Comparison of ENCODE assay signal across 11 cellular contexts in the genomic region with DNA sequence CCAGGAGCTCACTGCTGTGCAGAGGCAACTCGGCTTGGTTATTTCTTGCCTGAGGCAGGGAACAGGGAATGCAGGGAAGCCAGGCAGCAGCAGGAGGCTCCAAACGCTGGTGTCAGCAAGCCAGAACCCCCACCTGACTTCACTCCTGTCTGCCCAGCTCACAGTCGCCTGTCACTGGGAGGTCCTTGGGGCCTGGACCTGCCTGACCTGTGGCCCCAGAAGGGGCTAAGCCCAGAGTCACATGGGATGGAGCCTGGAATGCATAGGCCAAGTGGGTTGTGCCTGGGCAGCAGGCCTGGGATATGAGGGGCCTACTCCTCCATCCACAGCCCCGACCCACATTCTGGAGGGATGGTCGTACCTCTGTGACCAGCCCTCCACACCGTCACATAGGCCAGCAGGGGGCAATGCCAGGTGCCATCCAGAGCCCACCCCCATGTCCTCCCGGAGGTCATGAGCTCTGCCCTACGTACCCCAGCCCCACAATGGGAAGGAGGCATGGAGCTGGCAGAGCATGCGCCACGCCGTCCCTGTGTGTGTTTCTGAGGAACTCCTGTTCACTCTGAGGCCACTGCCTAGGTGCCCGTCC. TPM values are rescaled to one million over a fixed set of nuclear protein-coding genes. Genes with fewer than 3 reads are reported as not detected.
DNase-seq lines count a peak whose midpoint lies in the region; ATAC-seq and TF ChIP-seq lines count a peak whose summit lies in the region.
"Had no signal": no experiment of that assay in that cellular context is flagged by ENCODE, and none has a peak within 500 bp of the region (broad histone marks: within the 10 kb centered on the region; RNA-seq: fewer than 3 reads in every experiment).

No MANE protein-coding gene starts in this region.

- H3K4ac ChIP-seq in mesenchymal stem cell (ENCODE audit: low read depth in 1 of 2, low read length in 2 of 2) = no peak overlapping the region

- no peaks in the 10 kb centered on the region for H3K9me3 ChIP-seq in mesenchymal stem cell (ENCODE audit: control insufficient read depth, low read length)
- H3K9me3 ChIP-seq: upper lobe of left lung had no signal

- H3K79me1 ChIP-seq in mesenchymal stem cell (replicated peaks; ENCODE audit: low read length, poor library complexity, severe bottlenecking) = peaks cover 31% of the 10 kb centered on the region

- no peaks in the 10 kb centered on the region for H3K9me2 ChIP-seq in GM23338 (ENCODE audit: insufficient read depth)

- H3K9me3 Mint-ChIP-seq in GM23338 = no peaks in the 10 kb centered on the region

- H3K18ac ChIP-seq in mesenchymal stem cell (ENCODE audit: low read depth in 1 of 2, low read length in 2 of 2) = no peak overlapping the region

- H3K4me1 Mint-ChIP-seq in GM23338 = peaks cover 7% of the 10 kb centered on the region; the same call in 2 of the 3 replicates

- 0 out of 2 replicates have a peak, but pooled peaks cover 7% of the 10 kb centered on the region for H3K79me2 ChIP-seq in GM23338 (replicated peaks; ENCODE audit: insufficient read depth)

- H3K4me3 Mint-ChIP-seq in GM23338 = no peak overlapping the region

- H4K20me1 ChIP-seq in GM23338 (replicated peaks; ENCODE audit: insufficient read depth) = peaks cover 12% of the 10 kb centered on the region

- H2AK5ac ChIP-seq in mesenchymal stem cell (ENCODE audit: low read length, severe bottlenecking) = no peak overlapping the region

- DNase-seq in GM23338 (ENCODE audit: low spot score) (peak; percentile 44), mesenchymal stem cell (no peak), hippocampal formation (lab: John Stamatoyannopoulos, UW) (no peak)
- DNase-seq: brain microvascular endothelial cell, DMS 273 treated with DMSO at 0.1 percent for 48 hours, NCI-H2029 treated with DMSO at 0.1 percent for 48 hours had no signal

- no peak overlapping the region for H3K4me2 ChIP-seq in GM23338
- H3K4me2 ChIP-seq in mesenchymal stem cell (ENCODE audit: low read length, poor library complexity, severe bottlenecking) = no peak overlapping the region

- H3K36me3 Mint-ChIP-seq in GM23338 (ENCODE audit: low read depth) = no peaks in the 10 kb centered on the region; the same call in 2 of the 3 replicates

- H3K4me1 ChIP-seq in GM23338 (ENCODE audit: insufficient read depth) (peaks cover 16% of the 10 kb centered on the region; the same call in 1 of the 2 replicates), mesenchymal stem cell (ENCODE audit: control insufficient read depth, insufficient read depth, low read depth, low read length) (peaks cover 52% of the 10 kb centered on the region)

- H3K23ac ChIP-seq in mesenchymal stem cell (ENCODE audit: low read length in 2 of 2) = no peak overlapping the region

- peak overlapping the region; percentile 54 for H2BK15ac ChIP-seq in mesenchymal stem cell (ENCODE audit: low read depth, poor library complexity, severe bottlenecking)

- no peak overlapping the region for H4K91ac ChIP-seq in mesenchymal stem cell (ENCODE audit: low read length)

- H3K9ac ChIP-seq in mesenchymal stem cell (ENCODE audit: low read length) = no peak overlapping the region

- peaks cover 21% of the 10 kb centered on the region for H3K27me3 Mint-ChIP-seq in GM23338 (ENCODE audit: insufficient read depth, low read depth, poor library complexity)

- H2AFZ ChIP-seq in GM23338 (no peak overlapping the region), mesenchymal stem cell (ENCODE audit: low read depth, low read length) (no peak overlapping the region)

- no peak overlapping the region for H3K14ac ChIP-seq in mesenchymal stem cell (ENCODE audit: low read length in 2 of 2)

- H3K4me3 ChIP-seq in GM23338 (no peak overlapping the region), mesenchymal stem cell (ENCODE audit: insufficient read depth in 1 of 2, low read depth in 1 of 2, low read length in 2 of 2) (no peak overlapping the region)
- H3K4me3 ChIP-seq: upper lobe of left lung had no signal

- H2BK12ac ChIP-seq in mesenchymal stem cell (ENCODE audit: low read length in 2 of 2) = no peak overlapping the region

- ATAC-seq in GM23338 (no peak; the same call in 2 of the 3 replicates), GM19463 (IDR thresholded peaks at IDR 0.05; ENCODE audit: unreplicated experiment) (no peak), GM21447 (IDR thresholded peaks at IDR 0.05; ENCODE audit: unreplicated experiment) (no peak)
- ATAC-seq: esophagus mucosa had no signal

- no peak overlapping the region for H3K27ac Mint-ChIP-seq in GM23338

- H3K27ac ChIP-seq in GM23338 (ENCODE audit: low read depth) (peak overlapping the region; percentile 57; the same call in 1 of the 2 replicates), mesenchymal stem cell (ENCODE audit: low read length, poor library complexity, severe bottlenecking) (peak overlapping the region; percentile 11)
- H3K27ac ChIP-seq: brain microvascular endothelial cell had no signal

- H2BK120ac ChIP-seq in mesenchymal stem cell (ENCODE audit: low read depth, low read length) = no peak overlapping the region

- peaks cover 3% of the 10 kb centered on the region for H3F3A ChIP-seq in GM23338 (replicated peaks; ENCODE audit: low read depth)

- TF ChIP-seq CTCF in GM23338 (conservative IDR thresholded peaks at IDR 0.05; ENCODE audit: low read depth in 2 of 2) = peak; percentile 8 to 35; a peak in 1 of 4 replicates

- H3K27me3 ChIP-seq in GM23338 (ENCODE audit: insufficient read depth) = peaks cover 11% of the 10 kb centered on the region; the same call in 1 of the 2 replicates
- peaks cover 0 to 29% of the 10 kb centered on the region in 2 experiments for H3K27me3 ChIP-seq in mesenchymal stem cell (ENCODE audit: control insufficient read depth in 1 of 2, insufficient read depth in 1 of 2, low read length in 2 of 2)
- H3K27me3 ChIP-seq: brain microvascular endothelial cell, upper lobe of left lung had no signal

- H3K36me3 ChIP-seq in GM23338 (ENCODE audit: insufficient read depth) (no peaks in the 10 kb centered on the region), mesenchymal stem cell (ENCODE audit: control insufficient read depth in 1 of 2, insufficient read depth in 2 of 2, low read depth in 1 of 2, low read length in 2 of 2) (peaks cover 0 to 42% of the 10 kb centered on the region in 2 experiments)
- H3K36me3 ChIP-seq: brain microvascular endothelial cell had no signal

- no peak overlapping the region for H4K8ac ChIP-seq in mesenchymal stem cell (ENCODE audit: low read length)

- 88% methylated on average over 10 of the region's 12 CpGs for WGBS in mesenchymal stem cell

- no peak overlapping the region for H2BK5ac ChIP-seq in mesenchymal stem cell (ENCODE audit: low read depth, low read length, poor library complexity, severe bottlenecking)

TF ChIP-seq in GM23338, 12 proteins besides CTCF, POLR2A, EP300 and RAD21 (continues in another document):
- TF ChIP-seq POLR2AphosphoS5 (IDR thresholded peaks at IDR 0.05; ENCODE audit: low read depth) (peak; percentile 27; the same call in 1 of the 2 replicates), JUNB (IDR thresholded peaks at IDR 0.05; ENCODE audit: unreplicated experiment) (no peak)

TF ChIP-seq in PFSK-1, 5 proteins besides CTCF, POLR2A, EP300 and RAD21:
- no peak for TF ChIP-seq SIN3A (IDR thresholded peaks at IDR 0.05; ENCODE audit: borderline replicate concordance, insufficient read depth, low read length)
- 0 out of 2 replicates have a peak, but pooled peaks have one; percentile 40 for TF ChIP-seq POLR2AphosphoS5 (IDR thresholded peaks at IDR 0.05; ENCODE audit: low read depth, low read length)
- TF ChIP-seq FOXP2 (optimal IDR thresholded peaks at IDR 0.05; ENCODE audit: borderline replicate concordance, extremely low read depth, extremely low read length, insufficient read depth) = no peak

RNA-seq across cellular contexts. Expression of gene RASSF7, which starts 5.2 kb away (rescaled TPM):
- total RNA-seq in GM23338 (2014; rRNA removed; shearing (Covaris generic)) = 59.1 and 64.8 TPM in 2 replicates
- polyA plus RNA-seq in GM23338 (2016; fragmentation: Nextera tagmentation; extraction: Ambion mirVana) = 37.6 and 39.6 TPM in 2 replicates
- 16.9 TPM for polyA plus RNA-seq in PFSK-1 (2012; ENCODE audit: insufficient read length, low read depth)
- 3.2 TPM for polyA plus RNA-seq in mesenchymal stem cell (2013, experiment 1 of 2)
- 2.3 TPM for polyA plus RNA-seq in mesenchymal stem cell (2013, experiment 2 of 2)

RNA-seq across cellular contexts. Expression of gene LMNTD2, which starts 5.5 kb away (rescaled TPM):
- 1.3 and 1.8 TPM in 2 replicates for total RNA-seq in GM23338 (2014; rRNA removed; shearing (Covaris generic))
- polyA plus RNA-seq in GM23338 (2016; fragmentation: Nextera tagmentation; extraction: Ambion mirVana) = 1.9 and 2.1 TPM in 2 replicates
- 2.6 TPM for polyA plus RNA-seq in PFSK-1 (2012; ENCODE audit: insufficient read length, low read depth)
- 0.46 TPM for polyA plus RNA-seq in mesenchymal stem cell (2013, experiment 1 of 2)
- 0.67 TPM for polyA plus RNA-seq in mesenchymal stem cell (2013, experiment 2 of 2)

RNA-seq across cellular contexts. Expression of gene PHRF1, which starts 10.3 kb away (rescaled TPM):
- total RNA-seq in GM23338 (2014; rRNA removed; shearing (Covaris generic)) = 33.9 and 45.9 TPM in 2 replicates
- 11.0 and 11.6 TPM in 2 replicates for polyA plus RNA-seq in GM23338 (2016; fragmentation: Nextera tagmentation; extraction: Ambion mirVana)
- polyA plus RNA-seq in PFSK-1 (2012; ENCODE audit: insufficient read length, low read depth) = 36.4 TPM
- 13.2 TPM for polyA plus RNA-seq in mesenchymal stem cell (2013, experiment 1 of 2)
- 11.9 TPM for polyA plus RNA-seq in mesenchymal stem cell (2013, experiment 2 of 2)

RNA-seq across cellular contexts. Expression of gene LRRC56, which starts 28.7 kb away (rescaled TPM):
- total RNA-seq in GM23338 (2014; rRNA removed; shearing (Covaris generic)) = 0.54 and 0.87 TPM in 2 replicates
- polyA plus RNA-seq in GM23338 (2016; fragmentation: Nextera tagmentation; extraction: Ambion mirVana) = 0.52 and 0.73 TPM in 2 replicates
- 2.3 TPM for polyA plus RNA-seq in PFSK-1 (2012; ENCODE audit: insufficient read length, low read depth)
- polyA plus RNA-seq in mesenchymal stem cell (2013, experiment 1 of 2) = 1.2 TPM
- 1.2 TPM for polyA plus RNA-seq in mesenchymal stem cell (2013, experiment 2 of 2)

RNA-seq across cellular contexts. Expression of gene HRAS, which starts 30.6 kb away (rescaled TPM):
- total RNA-seq in GM23338 (2014; rRNA removed; shearing (Covaris generic)) = 28.7 and 37.9 TPM in 2 replicates
- polyA plus RNA-seq in GM23338 (2016; fragmentation: Nextera tagmentation; extraction: Ambion mirVana) = 46.3 and 48.7 TPM in 2 replicates
- 198 TPM for polyA plus RNA-seq in PFSK-1 (2012; ENCODE audit: insufficient read length, low read depth)
- 41.9 TPM for polyA plus RNA-seq in mesenchymal stem cell (2013, experiment 1 of 2)
- 42.6 TPM for polyA plus RNA-seq in mesenchymal stem cell (2013, experiment 2 of 2)
